ENCODE assay signal across 33 cellular contexts in genomic region chr10:77768046-77768445, GRCh38.
"Had no signal": no experiment of that assay in that cellular context is flagged by ENCODE, and none has a peak within 500 bp of the region (broad histone marks: within the 10 kb centered on the region; RNA-seq: fewer than 3 reads in every experiment).

No MANE protein-coding gene starts in this region.

- H3K4me1 Mint-ChIP-seq: activated B cell treated with CpG ODN at 0.5 μM for 24 hours; activated naive CD4-positive, alpha-beta T cell treated with anti-CD3 and anti-CD28 coated beads, Interleukin-2, amount 50 U/mL, for 24 hours; activated naive CD8-positive, alpha-beta T cell treated with anti-CD3 and anti-CD28 coated beads, Interleukin-2, amount 10 ng/mL, durations not matched to agents 7 days and 5 days had no signal

- H3K9me3 Mint-ChIP-seq: activated B cell treated with CpG ODN at 0.5 μM for 24 hours; activated CD4-positive, alpha-beta memory T cell treated with anti-CD3 and anti-CD28 coated beads for 36 hours; activated naive CD4-positive, alpha-beta T cell treated with anti-CD3 and anti-CD28 coated beads, Interleukin-2, amount 50 U/mL, for 24 hours; activated naive CD8-positive, alpha-beta T cell treated with anti-CD3 and anti-CD28 coated beads, Interleukin-2, amount 10 ng/mL, durations not matched to agents 7 days and 5 days; activated T-cell treated with anti-CD3 and anti-CD28 coated beads, Interleukin-2, amount 50 U/mL, for 72 hours; activated T-helper 17 cell treated with anti-CD3 and anti-CD28 coated beads, Interleukin-2, amount 50 U/mL, for 72 hours; central memory CD8-positive, alpha-beta T cell; T-helper 1 cell treated with Interleukin-12 subunit alpha and Interleukin-12 subunit beta and Interleukin-4 antibody, amounts not matched to agents 30 μg/mL and 1 μg/mL, for 36 hours; T-helper 2 cell treated with Interferon-gamma antibody and Interleukin-4, amounts not matched to agents 5 μg/mL and 100 μg/mL, for 36 hours had no signal

- H3K4me3 Mint-ChIP-seq: activated B cell treated with CpG ODN at 0.5 μM for 24 hours; activated CD4-positive, alpha-beta memory T cell treated with anti-CD3 and anti-CD28 coated beads for 36 hours; activated naive CD4-positive, alpha-beta T cell treated with anti-CD3 and anti-CD28 coated beads, Interleukin-2, amount 50 U/mL, for 24 hours; activated naive CD8-positive, alpha-beta T cell treated with anti-CD3 and anti-CD28 coated beads, Interleukin-2, amount 10 ng/mL, durations not matched to agents 7 days and 5 days; activated T-cell treated with anti-CD3 and anti-CD28 coated beads, Interleukin-2, amount 50 U/mL, for 72 hours; activated T-helper 17 cell treated with anti-CD3 and anti-CD28 coated beads, Interleukin-2, amount 50 U/mL, for 72 hours; central memory CD8-positive, alpha-beta T cell; T-helper 1 cell treated with Interleukin-12 subunit alpha and Interleukin-12 subunit beta and Interleukin-4 antibody, amounts not matched to agents 30 μg/mL and 1 μg/mL, for 36 hours; T-helper 2 cell treated with Interferon-gamma antibody and Interleukin-4, amounts not matched to agents 5 μg/mL and 100 μg/mL, for 36 hours had no signal

- H3K27me3 Mint-ChIP-seq: activated naive CD4-positive, alpha-beta T cell treated with anti-CD3 and anti-CD28 coated beads, Interleukin-2, amount 50 U/mL, for 24 hours; activated T-helper 17 cell treated with anti-CD3 and anti-CD28 coated beads, Interleukin-2, amount 50 U/mL, for 72 hours had no signal

- H3K4me3 ChIP-seq: ascending aorta, cardiac muscle cell, SJCRH30 had no signal

- DNase-seq: activated B cell treated with CpG ODN at 0.5 μM for 24 hours; activated CD4-positive, alpha-beta memory T cell treated with anti-CD3 and anti-CD28 coated beads for 36 hours; activated CD4-positive, alpha-beta T cell treated with anti-CD3 and anti-CD28 coated beads for 4 hours; activated CD4-positive, alpha-beta T cell treated with anti-CD3 and anti-CD28 coated beads, Interleukin-2, amount 50 U/mL, for 1 hour; activated CD4-positive, CD25-positive, alpha-beta regulatory T cell treated with anti-CD3 and anti-CD28 coated beads, Interleukin-2, amount 50 U/mL, for 72 hours; activated effector memory CD4-positive, alpha-beta T cell treated with anti-CD3 and anti-CD28 coated beads, Interleukin-2, amount 50 U/mL, for 16 hours; activated naive CD4-positive, alpha-beta T cell; activated naive CD8-positive, alpha-beta T cell treated with anti-CD3 and anti-CD28 coated beads, Interleukin-2, amount 10 ng/mL, durations not matched to agents 7 days and 5 days; activated T-cell treated with anti-CD3 and anti-CD28 coated beads, Interleukin-2, amount 50 U/mL, for 1 hour; activated T-cell treated with anti-CD3 and anti-CD28 coated beads, Interleukin-2, amount 50 U/mL, for 72 hours; amygdala; Kasumi-1; KG1; MM.1S; MV-4-11; NCI-H1092; NCI-H1436 treated with DMSO at 0.1 percent for 48 hours; NCI-H1694 treated with DMSO at 0.1 percent for 48 hours; NCI-H2029; NCI-H345; NCI-H526; NCI-H774; SHP77; SJCRH30; SK-N-SH had no signal

- H3K36me3 Mint-ChIP-seq: activated CD4-positive, alpha-beta memory T cell treated with anti-CD3 and anti-CD28 coated beads for 36 hours; activated naive CD4-positive, alpha-beta T cell treated with anti-CD3 and anti-CD28 coated beads, Interleukin-2, amount 50 U/mL, for 24 hours; activated naive CD8-positive, alpha-beta T cell treated with anti-CD3 and anti-CD28 coated beads, Interleukin-2, amount 10 ng/mL, durations not matched to agents 7 days and 5 days had no signal

- H3K27me3 ChIP-seq: ascending aorta, cardiac muscle cell, SJCRH30 had no signal

- H3K27ac Mint-ChIP-seq: activated B cell treated with CpG ODN at 0.5 μM for 24 hours; activated CD4-positive, alpha-beta memory T cell treated with anti-CD3 and anti-CD28 coated beads for 36 hours; activated naive CD4-positive, alpha-beta T cell treated with anti-CD3 and anti-CD28 coated beads, Interleukin-2, amount 50 U/mL, for 24 hours; activated T-cell treated with anti-CD3 and anti-CD28 coated beads, Interleukin-2, amount 50 U/mL, for 72 hours; activated T-helper 17 cell treated with anti-CD3 and anti-CD28 coated beads, Interleukin-2, amount 50 U/mL, for 72 hours; T-helper 1 cell treated with Interleukin-12 subunit alpha and Interleukin-12 subunit beta and Interleukin-4 antibody, amounts not matched to agents 30 μg/mL and 1 μg/mL, for 36 hours; T-helper 2 cell treated with Interferon-gamma antibody and Interleukin-4, amounts not matched to agents 5 μg/mL and 100 μg/mL, for 36 hours had no signal

- H3K36me3 ChIP-seq: ascending aorta, cardiac muscle cell, SJCRH30 had no signal

- H3K27ac ChIP-seq: ascending aorta, cardiac muscle cell, SJCRH30 had no signal

- H3K4me1 ChIP-seq: ascending aorta, SJCRH30 had no signal

- H3K9me3 ChIP-seq: ascending aorta, SJCRH30, SK-N-SH had no signal

- ATAC-seq: activated T-cell treated with anti-CD3 and anti-CD28 coated beads, Interleukin-2, amount 50 U/mL, for 72 hours; activated T-helper 17 cell treated with anti-CD3 and anti-CD28 coated beads, Interleukin-2, amount 50 U/mL, for 72 hours; Panc1 had no signal
